In the genomic region with DNA sequence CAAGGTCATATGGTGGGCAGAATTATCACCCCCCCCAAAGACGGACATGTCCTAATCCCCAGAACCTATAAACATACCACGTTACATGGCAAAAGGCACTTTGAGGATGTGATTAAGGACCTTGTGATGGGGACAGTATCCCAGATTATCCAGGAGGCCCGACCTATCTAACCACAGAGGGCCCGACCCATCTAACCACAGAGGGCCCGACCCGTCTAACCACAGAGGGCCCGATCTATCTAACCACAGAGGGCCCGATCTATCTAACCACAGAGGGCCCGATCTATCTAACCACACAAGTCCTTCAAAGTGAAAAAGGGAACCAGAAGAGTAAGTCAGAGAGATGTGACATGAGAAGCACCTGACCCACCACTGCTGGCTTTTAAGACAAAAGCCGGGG, we compare ENCODE assay signal across 1 cellular context.
TF ChIP-seq lines count a peak whose summit lies in the region.

No MANE protein-coding gene starts in this region.

TF ChIP-seq in GM12878, 131 proteins besides CTCF, POLR2A, EP300 and RAD21:
- peak; percentile 71 for TF ChIP-seq CBFB (IDR thresholded peaks at IDR 0.05; ENCODE audit: low read depth)
- peak; percentile 59 for TF ChIP-seq NR2F1 (conservative IDR thresholded peaks at IDR 0.05)
- TF ChIP-seq RUNX3 (IDR thresholded peaks at IDR 0.05; ENCODE audit: low read length) = peak; percentile 91
- peak; percentile 38; the same call in 1 of the 2 replicates for TF ChIP-seq NFIC (IDR thresholded peaks at IDR 0.05; ENCODE audit: low read depth, low read length)
- no peak for TF ChIP-seq ZNF384 (IDR thresholded peaks at IDR 0.05; ENCODE audit: borderline replicate concordance, low read depth, low read length)
- TF ChIP-seq EED (IDR thresholded peaks at IDR 0.05; ENCODE audit: low read depth) = peak; percentile 60; the same call in 1 of the 2 replicates
